Comparison of ENCODE assay signal across 11 cellular contexts in the genomic region with DNA sequence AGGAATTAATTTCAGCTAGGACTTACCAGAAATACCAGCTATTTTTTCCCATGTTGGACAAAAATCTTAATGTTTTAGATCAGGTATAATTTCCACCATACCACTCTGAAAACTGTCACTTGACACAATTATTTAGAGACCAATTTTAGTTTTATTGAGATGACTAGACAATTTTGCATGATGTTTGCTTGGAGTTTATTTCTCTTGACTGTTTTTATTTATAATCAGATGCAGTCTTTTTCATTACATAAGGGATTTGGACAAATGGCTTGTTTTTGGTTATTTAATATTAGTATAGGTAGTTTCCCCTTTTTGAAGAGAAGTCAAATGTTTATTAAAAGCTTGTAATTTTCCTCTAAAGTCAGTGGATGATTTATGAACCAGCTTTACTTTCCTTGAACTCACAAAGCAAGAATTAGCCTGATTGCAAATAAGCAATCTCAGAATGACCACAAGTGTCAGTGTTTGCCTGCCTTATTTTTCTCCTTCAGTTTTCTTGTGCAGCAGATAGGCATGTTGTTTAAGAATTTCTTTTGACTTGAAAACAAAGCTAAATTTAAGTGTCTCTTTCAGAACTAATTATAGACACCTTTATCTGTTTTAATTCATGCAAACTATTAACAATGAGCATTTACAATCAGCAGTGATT. TPM values are rescaled to one million over a fixed set of nuclear protein-coding genes. Genes with fewer than 3 reads are reported as not detected.
DNase-seq lines count a peak whose midpoint lies in the region; ATAC-seq, FAIRE-seq and TF ChIP-seq lines count a peak whose summit lies in the region.
"Had no signal": no experiment of that assay in that cellular context is flagged by ENCODE, and none has a peak within 500 bp of the region (broad histone marks: within the 10 kb centered on the region; RNA-seq: fewer than 3 reads in every experiment).

No MANE protein-coding gene starts in this region.

- TF ChIP-seq EP300 in Ishikawa (IDR thresholded peaks at IDR 0.05; ENCODE audit: borderline replicate concordance), result no peak

- FAIRE-seq in GM19239 (lab: Jason Lieb, UNC), result no peak

- peaks cover 14% of the 10 kb centered on the region for H3K4me1 Mint-ChIP-seq in activated T-helper 2 cell treated with anti-CD3 and anti-CD28 coated beads, Interferon-gamma antibody, Interleukin-2, Interleukin-4, amounts not matched to agents 10 μg/mL and 5 μg/mL and 100 μg/mL, durations not matched to agents 14 hours and 24 hours and 36 hours (ENCODE audit: low read depth)

- H3K4me1 ChIP-seq in osteoblast (ENCODE audit: insufficient read depth, low read length), result peaks cover 11% of the 10 kb centered on the region

- intact Hi-C loops in dorsolateral prefrontal cortex (cut with DNase I), result no loop called here
- intact Hi-C loops in activated T-helper 2 cell treated with anti-CD3 and anti-CD28 coated beads, Interferon-gamma antibody, Interleukin-2, Interleukin-4, amounts not matched to agents 10 μg/mL and 5 μg/mL and 100 μg/mL, durations not matched to agents 14 hours and 24 hours and 36 hours (cut with micrococcal nuclease), result no loop called here

- H3K27ac ChIP-seq in dorsolateral prefrontal cortex, result peak overlapping the region in 36 of 59 donors; percentile 4 to 96 (median 40)
- H3K27ac ChIP-seq in osteoblast (ENCODE audit: low read depth, low read length), result no peak overlapping the region

- ATAC-seq in HG03095 (IDR thresholded peaks at IDR 0.05; ENCODE audit: unreplicated experiment) (no peak), GM21515 (IDR thresholded peaks at IDR 0.05; ENCODE audit: unreplicated experiment) (no peak)

- H3K4me2 ChIP-seq in osteoblast (ENCODE audit: insufficient read depth, low read length), result no peak overlapping the region

- H3K27me3 ChIP-seq in GM06990 (replicated peaks; ENCODE audit: control insufficient read depth, insufficient read depth, low read length), result no peaks in the 10 kb centered on the region
- H3K27me3 ChIP-seq in dorsolateral prefrontal cortex, result no peaks in the 10 kb centered on the region
- H3K27me3 ChIP-seq in osteoblast (ENCODE audit: insufficient read depth, low read length), result no peaks in the 10 kb centered on the region

- peaks cover 5% of the 10 kb centered on the region for H3K9me3 Mint-ChIP-seq in activated T-helper 2 cell treated with anti-CD3 and anti-CD28 coated beads, Interferon-gamma antibody, Interleukin-2, Interleukin-4, amounts not matched to agents 10 μg/mL and 5 μg/mL and 100 μg/mL, durations not matched to agents 14 hours and 24 hours and 36 hours
- H3K9me3 Mint-ChIP-seq: memory B cell had no signal

- no peaks in the 10 kb centered on the region for H3K9me3 ChIP-seq in osteoblast (ENCODE audit: low read depth, low read length)

- no peak overlapping the region for H3K4me3 Mint-ChIP-seq in activated T-helper 2 cell treated with anti-CD3 and anti-CD28 coated beads, Interferon-gamma antibody, Interleukin-2, Interleukin-4, amounts not matched to agents 10 μg/mL and 5 μg/mL and 100 μg/mL, durations not matched to agents 14 hours and 24 hours and 36 hours (ENCODE audit: low read depth)
- H3K4me3 Mint-ChIP-seq: memory B cell; T-helper 1 cell treated with Interleukin-12 subunit alpha and Interleukin-12 subunit beta and Interleukin-4 antibody, amounts not matched to agents 30 μg/mL and 1 μg/mL, for 36 hours had no signal

- peaks cover 28% of the 10 kb centered on the region for H3K36me3 Mint-ChIP-seq in activated T-helper 2 cell treated with anti-CD3 and anti-CD28 coated beads, Interferon-gamma antibody, Interleukin-2, Interleukin-4, amounts not matched to agents 10 μg/mL and 5 μg/mL and 100 μg/mL, durations not matched to agents 14 hours and 24 hours and 36 hours (ENCODE audit: low read depth)

- TF ChIP-seq RAD21 in Ishikawa (IDR thresholded peaks at IDR 0.05; ENCODE audit: low read depth), result peak; percentile 50

- TF ChIP-seq CTCF in GM06990 (IDR thresholded peaks at IDR 0.05; ENCODE audit: insufficient read depth, low read length, poor library complexity, severe bottlenecking) (peak; percentile 28), dorsolateral prefrontal cortex (IDR thresholded peaks at IDR 0.05 in 54 of 56, conservative IDR thresholded peaks at IDR 0.05 in 2 of 56; ENCODE audit: low read depth in 1 of 56, partially characterized antibody in 56 of 56) (peak in 54 of 56 donors; percentile 16 to 70 (median 48)), osteoblast (IDR thresholded peaks at IDR 0.05; ENCODE audit: extremely low read depth, low read depth, low read length) (peak; percentile 43)

- H3K4me3 ChIP-seq in GM06990 (replicated peaks; ENCODE audit: low read depth, low read length), result no peak overlapping the region
- peak overlapping the region in 1 of 59 donors; percentile 27 for H3K4me3 ChIP-seq in dorsolateral prefrontal cortex
- no peak overlapping the region for H3K4me3 ChIP-seq in osteoblast (ENCODE audit: insufficient read depth, low read length)

- no peaks in the 10 kb centered on the region for H4K20me1 ChIP-seq in osteoblast (ENCODE audit: insufficient read depth, low read length)

- no peak overlapping the region for H3K27ac Mint-ChIP-seq in activated T-helper 2 cell treated with anti-CD3 and anti-CD28 coated beads, Interferon-gamma antibody, Interleukin-2, Interleukin-4, amounts not matched to agents 10 μg/mL and 5 μg/mL and 100 μg/mL, durations not matched to agents 14 hours and 24 hours and 36 hours
- H3K27ac Mint-ChIP-seq: memory B cell; T-helper 1 cell treated with Interleukin-12 subunit alpha and Interleukin-12 subunit beta and Interleukin-4 antibody, amounts not matched to agents 30 μg/mL and 1 μg/mL, for 36 hours had no signal

- H3K79me2 ChIP-seq in osteoblast (ENCODE audit: insufficient read depth, low read length), result peaks cover 86% of the 10 kb centered on the region

- no peak overlapping the region for H2AFZ ChIP-seq in osteoblast (ENCODE audit: low read length)

- DNase-seq in GM06990 (ENCODE audit: extremely low read depth, insufficient read length) (no peak), dorsolateral prefrontal cortex (no peak), osteoblast (ENCODE audit: insufficient read length, low spot score, missing footprints) (no peak), GM19239 (ENCODE audit: insufficient read length, low spot score) (no peak)
- DNase-seq in activated T-helper 2 cell treated with anti-CD3 and anti-CD28 coated beads, Interferon-gamma antibody, Interleukin-2, Interleukin-4, amounts not matched to agents 10 μg/mL and 5 μg/mL and 100 μg/mL, durations not matched to agents 14 hours and 24 hours and 36 hours (ENCODE audit: low spot score), result no peak
- DNase-seq: amygdala had no signal

- no peaks in the 10 kb centered on the region for H3K27me3 Mint-ChIP-seq in activated T-helper 2 cell treated with anti-CD3 and anti-CD28 coated beads, Interferon-gamma antibody, Interleukin-2, Interleukin-4, amounts not matched to agents 10 μg/mL and 5 μg/mL and 100 μg/mL, durations not matched to agents 14 hours and 24 hours and 36 hours (ENCODE audit: low read depth)
- H3K27me3 Mint-ChIP-seq: memory B cell had no signal

- H3K36me3 ChIP-seq in GM06990 (ENCODE audit: control insufficient read depth, insufficient read depth, low read length), result no peaks in the 10 kb centered on the region; the same call in none of the 2 replicates
- no peaks in the 10 kb centered on the region for H3K36me3 ChIP-seq in osteoblast (ENCODE audit: insufficient read depth, low read length)

TF ChIP-seq in Ishikawa, 13 proteins besides CTCF, POLR2A, EP300 and RAD21 (continues in another document):
- TF ChIP-seq, protein P1, sequence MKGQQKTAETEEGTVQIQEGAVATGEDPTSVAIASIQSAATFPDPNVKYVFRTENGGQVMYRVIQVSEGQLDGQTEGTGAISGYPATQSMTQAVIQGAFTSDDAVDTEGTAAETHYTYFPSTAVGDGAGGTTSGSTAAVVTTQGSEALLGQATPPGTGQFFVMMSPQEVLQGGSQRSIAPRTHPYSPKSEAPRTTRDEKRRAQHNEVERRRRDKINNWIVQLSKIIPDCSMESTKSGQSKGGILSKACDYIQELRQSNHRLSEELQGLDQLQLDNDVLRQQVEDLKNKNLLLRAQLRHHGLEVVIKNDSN (IDR thresholded peaks at IDR 0.05), result no peak
- no peak for TF ChIP-seq REST (IDR thresholded peaks at IDR 0.05; ENCODE audit: low read depth)
- TF ChIP-seq TEAD4 (IDR thresholded peaks at IDR 0.05), result no peak
- TF ChIP-seq ZBTB7A (IDR thresholded peaks at IDR 0.05; ENCODE audit: low read depth), result no peak
- no peak for TF ChIP-seq MAX (IDR thresholded peaks at IDR 0.05)
- no peak for TF ChIP-seq TCF12 (IDR thresholded peaks at IDR 0.05; ENCODE audit: low read depth)
- no peak for TF ChIP-seq TAF1 (IDR thresholded peaks at IDR 0.05; ENCODE audit: low read depth)
- TF ChIP-seq YY1 (IDR thresholded peaks at IDR 0.05; ENCODE audit: low read depth), result no peak

RNA-seq across cellular contexts. Expression of gene B3GALT2, which starts 3.8 kb away (rescaled TPM):
- total RNA-seq in dorsolateral prefrontal cortex (10 to 100 TPM in 119 of 120 experiments, 1 to 10 TPM in 1; 7.6 to 55.7 (median 31.2) TPM), osteoblast (2.1 and 2.2 TPM in 2 replicates)
- total RNA-seq in activated T-helper 2 cell treated with anti-CD3 and anti-CD28 coated beads, Interferon-gamma antibody, Interleukin-2, Interleukin-4, amounts not matched to agents 10 μg/mL and 5 μg/mL and 100 μg/mL, durations not matched to agents 14 hours and 24 hours and 36 hours, result not detected in 2 replicates
